Comparison of ENCODE assay signal across 8 cellular contexts in the genomic region with DNA sequence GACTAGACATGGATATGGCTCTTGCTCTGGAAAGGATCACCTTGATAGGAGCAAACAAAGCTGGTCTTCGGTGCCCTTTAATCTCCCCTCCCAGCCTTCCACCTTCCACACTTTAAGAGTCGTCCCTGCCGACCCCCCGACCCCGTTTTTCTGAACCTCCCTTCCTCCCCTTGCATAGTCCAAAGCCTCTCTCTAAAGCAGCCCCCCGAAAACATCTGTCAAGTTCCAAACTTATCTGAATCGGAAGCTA. TPM values are rescaled to one million over a fixed set of nuclear protein-coding genes. Genes with fewer than 3 reads are reported as not detected.
DNase-seq lines count a peak whose midpoint lies in the region; ATAC-seq and TF ChIP-seq lines count a peak whose summit lies in the region.

No MANE protein-coding gene starts in this region.

- H3K4me1 ChIP-seq in gastroesophageal sphincter = peaks cover 0 to 27% (median 13%) of the 10 kb centered on the region in 3 donors

- H3K27ac ChIP-seq in SU-DHL-6 (ENCODE audit: low read depth, low read length) (peak overlapping the region; percentile 72), gastroesophageal sphincter (peak overlapping the region; percentile 66 to 91 (median 87))

- 0 to 4% methylated on average over 5 to 6 of the region's 7 CpGs for WGBS in gastroesophageal sphincter (ENCODE audit: low coverage in 1 of 2), 2 donors

- H3K4me3 ChIP-seq in SU-DHL-6 (ENCODE audit: insufficient read depth, low read length, poor library complexity, severe bottlenecking) (peak overlapping the region; percentile 98), gastroesophageal sphincter (peak overlapping the region; percentile 64 to 76), skeletal muscle cell (ENCODE audit: low read depth, low read length) (peak overlapping the region; percentile 80)

- H4K20me1 ChIP-seq in SU-DHL-6 (ENCODE audit: low read depth, low read length) = no peaks in the 10 kb centered on the region

- DNase-seq in skeletal muscle cell (ENCODE audit: low read depth) (no peak), GM10266 (ENCODE audit: extremely low spot score) (no peak), NCI-H2107 (lab: John Stamatoyannopoulos, UW) (no peak), cerebellar cortex (ENCODE audit: low spot score) (no peak)

- H3K36me3 ChIP-seq in SU-DHL-6 (ENCODE audit: low read length) (peaks cover 19% of the 10 kb centered on the region; the same call in 1 of the 2 replicates), gastroesophageal sphincter (peaks cover 0 to 45% of the 10 kb centered on the region in 2 donors)

- peak overlapping the region; percentile 86 for H2AFZ ChIP-seq in SU-DHL-6 (ENCODE audit: low read depth, low read length, severe bottlenecking)

- TF ChIP-seq CTCF in SU-DHL-6 (IDR thresholded peaks at IDR 0.05; ENCODE audit: insufficient read depth, low read length, poor library complexity, severe bottlenecking) (no peak), gastroesophageal sphincter (IDR thresholded peaks at IDR 0.05) (no peak), GM10266 (IDR thresholded peaks at IDR 0.05; ENCODE audit: control insufficient read depth, insufficient read depth, low read depth, missing control alignments) (no peak)

- H3F3A ChIP-seq in SU-DHL-6 (ENCODE audit: insufficient read depth) = no peaks in the 10 kb centered on the region; the same call in 1 of the 2 replicates

- no peak for TF ChIP-seq POLR2A in gastroesophageal sphincter (IDR thresholded peaks at IDR 0.05)

- peak; percentile 16 for ATAC-seq in GM21717 (IDR thresholded peaks at IDR 0.05; ENCODE audit: unreplicated experiment)
- no peak for ATAC-seq in gastroesophageal sphincter
- no peak for ATAC-seq in HG03159 (IDR thresholded peaks at IDR 0.05; ENCODE audit: unreplicated experiment)

- H3K79me2 ChIP-seq in SU-DHL-6 (ENCODE audit: insufficient read depth, low read length) = peaks cover 29% of the 10 kb centered on the region

- peak overlapping the region; percentile 94 for H3K4me2 ChIP-seq in SU-DHL-6 (ENCODE audit: low read depth, low read length, poor library complexity, severe bottlenecking)

- H3K9me3 ChIP-seq in SU-DHL-6 (ENCODE audit: insufficient read depth, low read length) (no peaks in the 10 kb centered on the region), gastroesophageal sphincter (no peaks in the 10 kb centered on the region)

- H3K27me3 ChIP-seq in SU-DHL-6 (ENCODE audit: low read length) (no peaks in the 10 kb centered on the region), gastroesophageal sphincter (no peaks in the 10 kb centered on the region)

- TF ChIP-seq EP300 in gastroesophageal sphincter (IDR thresholded peaks at IDR 0.05) = no peak

- H3K9me2 ChIP-seq in SU-DHL-6 (replicated peaks; ENCODE audit: insufficient read depth, low read length) = no peaks in the 10 kb centered on the region

- H3K9ac ChIP-seq in SU-DHL-6 (ENCODE audit: low read length) = peak overlapping the region; percentile 99

RNA-seq across cellular contexts. Expression of gene NUP214, which starts 0.4 kb away (rescaled TPM):
- total RNA-seq in gastroesophageal sphincter = 10 to 100 TPM; 25.8 to 68.2 (median 36.9) TPM

RNA-seq across cellular contexts. Expression of gene AIF1L, which starts 28.6 kb away (rescaled TPM):
- total RNA-seq in gastroesophageal sphincter = 10 to 100 TPM in 3 of 4 donors, 1 to 10 TPM in 1; 5.4 to 28.5 (median 17.1) TPM
